Comparison of ENCODE assay signal across 41 cellular contexts in the genomic region with DNA sequence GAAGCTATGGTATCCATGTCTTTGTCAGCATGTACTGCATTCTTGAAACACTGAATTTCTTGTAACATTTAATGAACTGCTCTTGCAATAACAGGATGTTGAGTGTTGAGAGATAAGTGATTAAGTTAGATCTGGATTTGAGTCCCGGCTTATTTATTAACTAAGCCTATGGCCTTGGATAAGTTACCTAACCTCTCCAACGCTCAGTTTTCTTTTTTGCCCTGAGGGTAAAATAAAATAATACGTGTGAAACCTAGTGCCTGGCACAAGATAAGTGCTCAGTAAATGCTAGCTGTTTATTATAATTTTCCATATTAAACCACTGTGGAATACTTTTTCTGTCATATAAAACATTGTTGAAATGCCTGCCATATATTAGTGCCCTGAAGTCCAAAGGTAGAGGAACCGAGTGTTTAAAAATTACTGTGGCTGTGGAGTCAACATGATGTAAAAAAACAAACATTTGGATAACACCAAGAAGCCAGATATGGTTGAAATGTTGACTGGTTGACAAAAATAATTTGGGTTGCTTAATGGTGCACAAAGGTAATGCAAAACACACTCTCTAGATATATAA. TPM values are rescaled to one million over a fixed set of nuclear protein-coding genes. Genes with fewer than 3 reads are reported as not detected.
DNase-seq lines count a peak whose midpoint lies in the region; ATAC-seq, FAIRE-seq and TF ChIP-seq lines count a peak whose summit lies in the region.
"Had no signal": no experiment of that assay in that cellular context is flagged by ENCODE, and none has a peak within 500 bp of the region (broad histone marks: within the 10 kb centered on the region; RNA-seq: fewer than 3 reads in every experiment).

No MANE protein-coding gene starts in this region.

- no peak overlapping the region for H3K4me3 Mint-ChIP-seq in activated T-cell treated with anti-CD3 and anti-CD28 coated beads, Interleukin-2, amount 50 U/mL, for 72 hours
- H3K4me3 Mint-ChIP-seq in activated T-cell treated with anti-CD3 and anti-CD28 coated beads, Interleukin-2, amount 50 U/mL, for 24 hours: no peak overlapping the region
- H3K4me3 Mint-ChIP-seq: activated CD4-positive, alpha-beta memory T cell treated with anti-CD3 and anti-CD28 coated beads for 36 hours; activated naive CD4-positive, alpha-beta T cell treated with anti-CD3 and anti-CD28 coated beads, Interleukin-2, amount 10 ng/mL, durations not matched to agents 7 days and 5 days; activated T-helper 1 cell treated with anti-CD3 and anti-CD28 coated beads, Interleukin-12 subunit alpha, Interleukin-12 subunit beta, Interleukin-2, Interleukin-4 antibody, amounts not matched to agents 30 ng/mL and 10 ng/mL and 1 ng/mL, durations not matched to agents 14 hours and 24 hours and 36 hours; B cell; CD4-positive, alpha-beta memory T cell; mesothelial cell of epicardium; naive B cell had no signal

- no peaks in the 10 kb centered on the region for H4K20me1 ChIP-seq in smooth muscle cell (ENCODE audit: low read depth)

- intact Hi-C loops in ascending aorta (cut with DNase I): no loop called here

- no peaks in the 10 kb centered on the region for H3K79me2 ChIP-seq in smooth muscle cell (ENCODE audit: low read depth)

- H3K4me1 ChIP-seq in smooth muscle cell (ENCODE audit: low read depth): no peaks in the 10 kb centered on the region
- H3K4me1 ChIP-seq in ascending aorta: no peaks in the 10 kb centered on the region
- H3K4me1 ChIP-seq: adrenal gland, gastrocnemius medialis, thyroid gland, vagina had no signal

- ATAC-seq in activated T-cell treated with anti-CD3 and anti-CD28 coated beads, Interleukin-2, amount 50 U/mL, for 72 hours (replicated peaks in 1 of 2): no peak
- ATAC-seq in left lobe of liver: peak; percentile 42
- ATAC-seq: gastrocnemius medialis, HCT116, left ventricle myocardium superior, Right ventricle myocardium inferior, sciatic nerve had no signal

- H3K9me3 Mint-ChIP-seq in activated T-cell treated with anti-CD3 and anti-CD28 coated beads, Interleukin-2, amount 50 U/mL, for 72 hours: no peaks in the 10 kb centered on the region
- no peaks in the 10 kb centered on the region for H3K9me3 Mint-ChIP-seq in activated T-cell treated with anti-CD3 and anti-CD28 coated beads, Interleukin-2, amount 50 U/mL, for 24 hours
- H3K9me3 Mint-ChIP-seq: activated CD4-positive, alpha-beta memory T cell treated with anti-CD3 and anti-CD28 coated beads for 36 hours; activated naive CD4-positive, alpha-beta T cell treated with anti-CD3 and anti-CD28 coated beads, Interleukin-2, amount 10 ng/mL, durations not matched to agents 7 days and 5 days; activated T-helper 1 cell treated with anti-CD3 and anti-CD28 coated beads, Interleukin-12 subunit alpha, Interleukin-12 subunit beta, Interleukin-2, Interleukin-4 antibody, amounts not matched to agents 30 ng/mL and 10 ng/mL and 1 ng/mL, durations not matched to agents 14 hours and 24 hours and 36 hours; CD4-positive, alpha-beta memory T cell; mesothelial cell of epicardium; naive B cell had no signal

- no peaks in the 10 kb centered on the region for H3K36me3 ChIP-seq in bronchial epithelial cell (ENCODE audit: control insufficient read depth, insufficient read depth, low read length)
- no peaks in the 10 kb centered on the region for H3K36me3 ChIP-seq in smooth muscle cell (ENCODE audit: low read depth)
- no peaks in the 10 kb centered on the region for H3K36me3 ChIP-seq in ascending aorta
- H3K36me3 ChIP-seq: adrenal gland, gastrocnemius medialis, neutrophil, stomach, thyroid gland, vagina had no signal

- no peaks in the 10 kb centered on the region for H3K36me3 Mint-ChIP-seq in activated T-cell treated with anti-CD3 and anti-CD28 coated beads, Interleukin-2, amount 50 U/mL, for 72 hours (ENCODE audit: insufficient read depth in 2 of 2)
- H3K36me3 Mint-ChIP-seq in activated T-cell treated with anti-CD3 and anti-CD28 coated beads, Interleukin-2, amount 50 U/mL, for 24 hours (ENCODE audit: low read depth): no peaks in the 10 kb centered on the region
- H3K36me3 Mint-ChIP-seq: activated CD4-positive, alpha-beta memory T cell treated with anti-CD3 and anti-CD28 coated beads for 36 hours; activated naive CD4-positive, alpha-beta T cell treated with anti-CD3 and anti-CD28 coated beads, Interleukin-2, amount 10 ng/mL, durations not matched to agents 7 days and 5 days; CD4-positive, alpha-beta memory T cell; mesothelial cell of epicardium; naive B cell had no signal

- H3K4me3 ChIP-seq in bronchial epithelial cell (ENCODE audit: low read depth, low read length) (no peak overlapping the region), smooth muscle cell (peak overlapping the region; percentile 14), ascending aorta (no peak overlapping the region)
- H3K4me3 ChIP-seq: adrenal gland, gastrocnemius medialis, PC-9, stomach, thyroid gland, vagina had no signal

- no peaks in the 10 kb centered on the region for H3F3A ChIP-seq in smooth muscle cell (ENCODE audit: low read depth)

- H3K27me3 Mint-ChIP-seq in activated T-cell treated with anti-CD3 and anti-CD28 coated beads, Interleukin-2, amount 50 U/mL, for 72 hours (ENCODE audit: low read depth): no peaks in the 10 kb centered on the region
- H3K27me3 Mint-ChIP-seq in activated T-cell treated with anti-CD3 and anti-CD28 coated beads, Interleukin-2, amount 50 U/mL, for 24 hours: no peaks in the 10 kb centered on the region
- H3K27me3 Mint-ChIP-seq: activated CD4-positive, alpha-beta memory T cell treated with anti-CD3 and anti-CD28 coated beads for 36 hours; activated naive CD4-positive, alpha-beta T cell treated with anti-CD3 and anti-CD28 coated beads, Interleukin-2, amount 10 ng/mL, durations not matched to agents 7 days and 5 days had no signal

- no peak overlapping the region for H3K4me2 ChIP-seq in smooth muscle cell
- H3K4me2 ChIP-seq: PC-9 had no signal

- no peaks in the 10 kb centered on the region for H3K9me3 ChIP-seq in smooth muscle cell (replicated peaks; ENCODE audit: low read depth)
- no peaks in the 10 kb centered on the region for H3K9me3 ChIP-seq in ascending aorta
- H3K9me3 ChIP-seq: adrenal gland, gastrocnemius medialis, neutrophil, stomach, thyroid gland, vagina had no signal

- H2AFZ ChIP-seq in smooth muscle cell (ENCODE audit: low read depth): no peak overlapping the region
- H2AFZ ChIP-seq: PC-9 had no signal

- H3K27ac ChIP-seq in smooth muscle cell (ENCODE audit: low read depth) (no peak overlapping the region), substantia nigra (ENCODE audit: low read depth, low read length, poor library complexity, severe bottlenecking) (no peak overlapping the region), ascending aorta (no peak overlapping the region)
- H3K27ac ChIP-seq: adrenal gland, gastrocnemius medialis, neutrophil, PC-9, thyroid gland, vagina had no signal

- H3K27me3 ChIP-seq in bronchial epithelial cell (ENCODE audit: control insufficient read depth, insufficient read depth, low read length) (peaks cover 2% of the 10 kb centered on the region), smooth muscle cell (ENCODE audit: low read depth) (no peaks in the 10 kb centered on the region), ascending aorta (no peaks in the 10 kb centered on the region)
- H3K27me3 ChIP-seq: adrenal gland, gastrocnemius medialis, neutrophil, stomach, thyroid gland, vagina had no signal

- 67% methylated on average over 4 of the region's 4 CpGs for WGBS in smooth muscle cell (ENCODE audit: low lambda C conversion rate)

- H3K9ac ChIP-seq in smooth muscle cell (ENCODE audit: low read depth): no peak overlapping the region

- peak overlapping the region; percentile 20 for H3K27ac Mint-ChIP-seq in activated T-cell treated with anti-CD3 and anti-CD28 coated beads, Interleukin-2, amount 50 U/mL, for 72 hours
- no peak overlapping the region for H3K27ac Mint-ChIP-seq in activated T-cell treated with anti-CD3 and anti-CD28 coated beads, Interleukin-2, amount 50 U/mL, for 24 hours
- H3K27ac Mint-ChIP-seq: activated CD4-positive, alpha-beta memory T cell treated with anti-CD3 and anti-CD28 coated beads for 36 hours; activated naive CD4-positive, alpha-beta T cell treated with anti-CD3 and anti-CD28 coated beads, Interleukin-2, amount 10 ng/mL, durations not matched to agents 7 days and 5 days; activated T-helper 1 cell treated with anti-CD3 and anti-CD28 coated beads, Interleukin-12 subunit alpha, Interleukin-12 subunit beta, Interleukin-2, Interleukin-4 antibody, amounts not matched to agents 30 ng/mL and 10 ng/mL and 1 ng/mL, durations not matched to agents 14 hours and 24 hours and 36 hours; B cell; CD4-positive, alpha-beta memory T cell; mesothelial cell of epicardium; naive B cell had no signal

- no peaks in the 10 kb centered on the region for H3K4me1 Mint-ChIP-seq in activated T-cell treated with anti-CD3 and anti-CD28 coated beads, Interleukin-2, amount 50 U/mL, for 72 hours (ENCODE audit: low read depth)
- H3K4me1 Mint-ChIP-seq in activated T-cell treated with anti-CD3 and anti-CD28 coated beads, Interleukin-2, amount 50 U/mL, for 24 hours (ENCODE audit: low read depth): no peaks in the 10 kb centered on the region
- H3K4me1 Mint-ChIP-seq: activated naive CD4-positive, alpha-beta T cell treated with anti-CD3 and anti-CD28 coated beads, Interleukin-2, amount 10 ng/mL, durations not matched to agents 7 days and 5 days; B cell; CD4-positive, alpha-beta memory T cell; naive B cell had no signal

- no peak for FAIRE-seq in bronchial epithelial cell (lab: Jason Lieb, UNC)
- FAIRE-seq: GM12892 had no signal

- no peak for DNase-seq in activated T-cell treated with anti-CD3 and anti-CD28 coated beads, Interleukin-2, amount 50 U/mL, for 72 hours
- no peak for DNase-seq in activated T-cell treated with anti-CD3 and anti-CD28 coated beads, Interleukin-2, amount 50 U/mL, for 24 hours
- DNase-seq in bronchial epithelial cell (ENCODE audit: low read depth) (peak; percentile 4), left lobe of liver (ENCODE audit: low spot score) (no peak), smooth muscle cell (lab: John Stamatoyannopoulos, UW; ENCODE audit: unreplicated experiment) (no peak), substantia nigra (lab: John Stamatoyannopoulos, UW) (no peak), ascending aorta (ENCODE audit: low spot score in 2 of 2) (no peak), activated gamma-delta T cell treated with Interleukin-2 at 50 U/mL for 16 hours (no peak)
- DNase-seq: activated CD4-positive, alpha-beta memory T cell treated with anti-CD3 and anti-CD28 coated beads for 36 hours; activated CD4-positive, alpha-beta T cell treated with anti-CD3 and anti-CD28 coated beads for 1 hour; activated naive CD4-positive, alpha-beta T cell treated with anti-CD3 and anti-CD28 coated beads, Interleukin-2, amount 10 ng/mL, durations not matched to agents 7 days and 5 days; adrenal gland; CD4-positive, alpha-beta memory T cell; DMS153; gastrocnemius medialis; hippocampal formation; left ventricle myocardium superior; naive B cell; NCI-H1105 treated with DMSO at 0.1 percent for 48 hours; NCI-H187 treated with DMSO at 0.1 percent for 48 hours; NCI-H2171 treated with DMSO at 0.1 percent for 48 hours; NCI-H524 treated with DMSO at 0.1 percent for 48 hours; NK-92 treated with Interleukin-12 subunit alpha and Interleukin-12 subunit beta, amount 100 ng/mL, for 24 hours; PC-9; stimulated activated CD4-positive, alpha-beta T cell treated with anti-CD3 and anti-CD28 coated beads, Interleukin-4, amount 100 ng/mL, for 1 hour; stomach; T-helper 2 cell; thyroid gland had no signal

- no peak for TF ChIP-seq CTCF in bronchial epithelial cell (IDR thresholded peaks at IDR 0.05; ENCODE audit: insufficient read depth, low read length, severe bottlenecking)
- TF ChIP-seq CTCF in smooth muscle cell (IDR thresholded peaks at IDR 0.05; ENCODE audit: borderline replicate concordance, insufficient read depth, poor library complexity, severe bottlenecking): no peak
- no peak for TF ChIP-seq CTCF in ascending aorta (IDR thresholded peaks at IDR 0.05)

RNA-seq across cellular contexts. Expression of a gene that starts 58.6 kb away (rescaled TPM):
- total RNA-seq in activated T-cell treated with anti-CD3 and anti-CD28 coated beads, Interleukin-2, amount 50 U/mL, for 72 hours: under 1 TPM in 1 of 2 donors, not detected in 1; 0.42 TPM
- total RNA-seq in bronchial epithelial cell (not detected in 2 replicates), left lobe of liver (99,767 TPM), smooth muscle cell (0.85 and 1.5 TPM in 2 replicates), ascending aorta (51.5 TPM)
- polyA plus RNA-seq in smooth muscle cell: 4.8 and 6.2 TPM in 2 replicates
- total RNA-seq: A673; activated CD4-positive, alpha-beta memory T cell treated with anti-CD3 and anti-CD28 coated beads for 36 hours; activated T-helper 1 cell treated with anti-CD3 and anti-CD28 coated beads, Interleukin-12 subunit alpha, Interleukin-12 subunit beta, Interleukin-2, Interleukin-4 antibody, amounts not matched to agents 30 ng/mL and 10 ng/mL and 1 ng/mL, durations not matched to agents 14 hours and 24 hours and 36 hours; B cell; CD4-positive, alpha-beta memory T cell; chondrocyte; G401; left ventricle myocardium superior; M059J; PC-9; Right ventricle myocardium inferior; vagina had no signal
- polyA plus RNA-seq: CD4-positive, alpha-beta memory T cell had no signal

Comparison
In these comparisons a context has a peak if more than half of its experiments do, and no peak if none do; other contexts are left out.
1. RNA of a gene that starts 58.6 kb away (total RNA-seq): 99,767 TPM in left lobe of liver (single experiment); 51.5 TPM in ascending aorta (single experiment), 0.85 to 1.5 TPM in smooth muscle cell, 0.42 TPM in activated T-cell treated with anti-CD3 and anti-CD28 coated beads, Interleukin-2, amount 50 U/mL, for 72 hours and not detected in bronchial epithelial cell; every median in the first group is over 1,000 times any median in the second.